ENCODE assay signal across 16 cellular contexts in the genomic region with DNA sequence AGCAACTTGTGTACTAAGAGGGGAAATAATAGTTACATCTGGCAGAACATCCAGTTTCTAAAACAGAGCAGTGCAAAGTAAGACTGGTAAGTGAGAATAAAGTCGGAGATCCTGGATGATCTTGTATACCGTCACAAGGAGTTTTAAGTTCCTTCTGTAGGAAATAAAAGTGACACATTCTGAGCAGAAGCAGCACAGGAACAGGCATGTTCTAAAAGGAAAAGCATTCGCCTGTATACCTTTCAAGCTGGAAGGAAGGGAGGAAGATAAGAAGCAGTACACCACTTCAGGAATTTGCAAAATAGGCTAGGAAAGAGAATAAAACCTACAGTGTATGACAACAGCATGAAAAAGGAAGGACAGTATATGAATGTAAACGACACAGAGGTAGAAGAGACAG.
DNase-seq lines count a peak whose midpoint lies in the region; ATAC-seq and TF ChIP-seq lines count a peak whose summit lies in the region.
"Had no signal": no experiment of that assay in that cellular context is flagged by ENCODE, and none has a peak within 500 bp of the region (broad histone marks: within the 10 kb centered on the region; RNA-seq: fewer than 3 reads in every experiment).

No MANE protein-coding gene starts in this region.

- H3K27me3 ChIP-seq in RWPE2 (ENCODE audit: insufficient read depth, poor library complexity, severe bottlenecking) (no peaks in the 10 kb centered on the region), trophoblast cell (ENCODE audit: insufficient read depth, low read length) (no peaks in the 10 kb centered on the region), thyroid gland (no peaks in the 10 kb centered on the region)

- intact Hi-C loops in thyroid gland (cut with DNase I): no loop called here

- H3K4ac ChIP-seq in trophoblast cell (ENCODE audit: low read depth, low read length): no peak overlapping the region

- no peak overlapping the region for H3K14ac ChIP-seq in trophoblast cell (ENCODE audit: low read length)

- no peak overlapping the region for H4K91ac ChIP-seq in trophoblast cell (ENCODE audit: low read depth, low read length)

- no peak overlapping the region for H2AFZ ChIP-seq in trophoblast cell (ENCODE audit: insufficient read depth, low read length, poor library complexity)

- H3K9ac ChIP-seq in trophoblast cell (ENCODE audit: low read length): no peak overlapping the region

- WGBS in trophoblast cell (ENCODE audit: extremely low coverage, insufficient coverage, insufficient read length): no CpG with 5 or more reads among the region's 4 CpGs
- 75 to 88% methylated on average over 4 of the region's 4 CpGs for WGBS in thyroid gland, 2 donors

- DNase-seq in RWPE2 (ENCODE audit: low spot score): no peak
- DNase-seq in epithelial cell of prostate (ENCODE audit: low read depth, low spot score): no peak
- peak; percentile 50 for DNase-seq in inferior parietal cortex (ENCODE audit: extremely low spot score)
- no peak for DNase-seq in trophoblast cell
- DNase-seq in thyroid gland: no peak
- no peak for DNase-seq in activated naive CD4-positive, alpha-beta T cell treated with anti-CD3 and anti-CD28 coated beads, Interleukin-2, amount 10 ng/mL, durations not matched to agents 7 days and 5 days
- no peak for DNase-seq in foreskin fibroblast
- DNase-seq in SKM-1 (lab: John Stamatoyannopoulos, UW; ENCODE audit: unreplicated experiment): no peak
- DNase-seq: CD8-positive, alpha-beta T cell; COR-L47; DND-41; GDM1; GOT3; H9 had no signal

- H3K36me3 Mint-ChIP-seq in activated naive CD4-positive, alpha-beta T cell treated with anti-CD3 and anti-CD28 coated beads, Interleukin-2, amount 10 ng/mL, durations not matched to agents 7 days and 5 days: no peaks in the 10 kb centered on the region

- no peak overlapping the region for H2AK5ac ChIP-seq in trophoblast cell (ENCODE audit: low read length)

- no peak for TF ChIP-seq POLR2A in thyroid gland (IDR thresholded peaks at IDR 0.05)

- H2BK120ac ChIP-seq in trophoblast cell (ENCODE audit: insufficient read depth, low read length, poor library complexity): no peak overlapping the region

- H4K8ac ChIP-seq in trophoblast cell (ENCODE audit: low read depth, low read length): no peak overlapping the region

- no peak overlapping the region for H3K23ac ChIP-seq in trophoblast cell (ENCODE audit: low read length)

- H3K4me3 ChIP-seq in RWPE2 (ENCODE audit: severe bottlenecking) (no peak overlapping the region), trophoblast cell (ENCODE audit: low read depth, low read length) (no peak overlapping the region), thyroid gland (replicated peaks in 1 of 3) (no peak overlapping the region), foreskin fibroblast (ENCODE audit: low read depth in 1 of 2, low read length in 2 of 2) (no peak overlapping the region)
- H3K4me3 ChIP-seq: A549 had no signal

- H3K27me3 Mint-ChIP-seq in activated naive CD4-positive, alpha-beta T cell treated with anti-CD3 and anti-CD28 coated beads, Interleukin-2, amount 10 ng/mL, durations not matched to agents 7 days and 5 days: no peaks in the 10 kb centered on the region

- no peak overlapping the region for H3K27ac ChIP-seq in RWPE2 (ENCODE audit: poor library complexity, severe bottlenecking)
- H3K27ac ChIP-seq in epithelial cell of prostate: peak overlapping the region; percentile 51
- peak overlapping the region; percentile 51 for H3K27ac ChIP-seq in trophoblast cell (ENCODE audit: low read depth, low read length)
- H3K27ac ChIP-seq in thyroid gland: no peak overlapping the region
- H3K27ac ChIP-seq: A549 had no signal

- H3K4me1 ChIP-seq in RWPE2 (ENCODE audit: insufficient read depth, poor library complexity, severe bottlenecking) (no peaks in the 10 kb centered on the region), trophoblast cell (ENCODE audit: control insufficient read depth in 1 of 2, insufficient read depth in 2 of 2, low read length in 2 of 2) (no peaks in the 10 kb centered on the region), thyroid gland (no peaks in the 10 kb centered on the region)

- H3K36me3 ChIP-seq in RWPE2 (ENCODE audit: low read depth) (no peaks in the 10 kb centered on the region), trophoblast cell (ENCODE audit: control insufficient read depth in 1 of 2, insufficient read depth in 2 of 2, low read length in 2 of 2) (no peaks in the 10 kb centered on the region), thyroid gland (no peaks in the 10 kb centered on the region)

- H3K4me1 Mint-ChIP-seq in activated naive CD4-positive, alpha-beta T cell treated with anti-CD3 and anti-CD28 coated beads, Interleukin-2, amount 10 ng/mL, durations not matched to agents 7 days and 5 days: no peaks in the 10 kb centered on the region
- H3K4me1 Mint-ChIP-seq: CD14-positive monocyte had no signal

- no peak overlapping the region for H2BK5ac ChIP-seq in trophoblast cell (ENCODE audit: low read depth, low read length, poor library complexity)

- no peaks in the 10 kb centered on the region for H3K9me3 Mint-ChIP-seq in activated naive CD4-positive, alpha-beta T cell treated with anti-CD3 and anti-CD28 coated beads, Interleukin-2, amount 10 ng/mL, durations not matched to agents 7 days and 5 days
- H3K9me3 Mint-ChIP-seq: CD8-positive, alpha-beta T cell; H9 had no signal

- no peaks in the 10 kb centered on the region for H3K9me3 ChIP-seq in RWPE2 (ENCODE audit: severe bottlenecking)
- no peaks in the 10 kb centered on the region for H3K9me3 ChIP-seq in trophoblast cell (ENCODE audit: insufficient read depth, low read depth, low read length)
- no peaks in the 10 kb centered on the region for H3K9me3 ChIP-seq in thyroid gland
- H3K9me3 ChIP-seq: A549 had no signal

- H3K79me1 ChIP-seq in trophoblast cell (ENCODE audit: low read length): no peaks in the 10 kb centered on the region

- no peak overlapping the region for H4K12ac ChIP-seq in trophoblast cell (ENCODE audit: low read depth, low read length)

- H3K4me2 ChIP-seq in trophoblast cell (ENCODE audit: low read length): no peak overlapping the region
- H3K4me2 ChIP-seq: A549 had no signal

- CTCF ChIA-PET in activated naive CD4-positive, alpha-beta T cell treated with anti-CD3 and anti-CD28 coated beads, Interleukin-2, amount 10 ng/mL, durations not matched to agents 7 days and 5 days (lab: Charles Lee): no interaction called here

- H2BK12ac ChIP-seq in trophoblast cell (ENCODE audit: low read length): no peak overlapping the region

- H3K27ac Mint-ChIP-seq in activated naive CD4-positive, alpha-beta T cell treated with anti-CD3 and anti-CD28 coated beads, Interleukin-2, amount 10 ng/mL, durations not matched to agents 7 days and 5 days: no peak overlapping the region
- H3K27ac Mint-ChIP-seq: CD14-positive monocyte; CD8-positive, alpha-beta T cell had no signal

- H3K18ac ChIP-seq in trophoblast cell (ENCODE audit: low read length): no peak overlapping the region

- H3K4me3 Mint-ChIP-seq in activated naive CD4-positive, alpha-beta T cell treated with anti-CD3 and anti-CD28 coated beads, Interleukin-2, amount 10 ng/mL, durations not matched to agents 7 days and 5 days: no peak overlapping the region
- H3K4me3 Mint-ChIP-seq: CD14-positive monocyte; CD8-positive, alpha-beta T cell; H9 had no signal

- TF ChIP-seq CTCF in RWPE2 (IDR thresholded peaks at IDR 0.05; ENCODE audit: poor library complexity, severe bottlenecking) (no peak), thyroid gland (IDR thresholded peaks at IDR 0.05) (no peak), foreskin fibroblast (IDR thresholded peaks at IDR 0.05; ENCODE audit: low read depth, low read length) (no peak)

- peak; percentile 40; the same call in 2 of the 3 replicates for ATAC-seq in RWPE2 (ENCODE audit: low read depth)
- ATAC-seq: A549; CD8-positive, alpha-beta T cell had no signal

- H3K79me2 ChIP-seq in trophoblast cell (ENCODE audit: control insufficient read depth, insufficient read depth, low read length, poor library complexity): no peaks in the 10 kb centered on the region

Comparison
In these comparisons a context has a peak if more than half of its experiments do, and no peak if none do; other contexts are left out.
1. H3K27ac ChIP-seq: peak in epithelial cell of prostate (single experiment) and trophoblast cell (single experiment); none in RWPE2 (single experiment) and thyroid gland (0 of 3).